ENCODE assay signal across 8 cellular contexts in genomic region chr20:18287915-18288747, GRCh38. TPM values are rescaled to one million over a fixed set of nuclear protein-coding genes. Genes with fewer than 3 reads are reported as not detected.
DNase-seq lines count a peak whose midpoint lies in the region; TF ChIP-seq lines count a peak whose summit lies in the region.

Gene ZNF133, plus strand, starts transcription at chr20:18288527. Its CDS starts 17,160 bp downstream, at chr20:18305687.

- peak; percentile 34 for TF ChIP-seq CTCF in HFFc6 (IDR thresholded peaks at IDR 0.05)

- peaks cover 23% of the 10 kb centered on the region for H3K9me3 Mint-ChIP-seq in HFFc6
- peaks cover 20% of the 10 kb centered on the region for H3K9me3 Mint-ChIP-seq in activated naive CD4-positive, alpha-beta T cell treated with anti-CD3 and anti-CD28 coated beads, Interleukin-2, amount 10 ng/mL, durations not matched to agents 7 days and 5 days

- H3K4me1 Mint-ChIP-seq in HFFc6 (ENCODE audit: low read depth) = peaks cover 28% of the 10 kb centered on the region
- peaks cover 27% of the 10 kb centered on the region for H3K4me1 Mint-ChIP-seq in activated naive CD4-positive, alpha-beta T cell treated with anti-CD3 and anti-CD28 coated beads, Interleukin-2, amount 10 ng/mL, durations not matched to agents 7 days and 5 days

- peak; percentile 84 for DNase-seq in HFFc6
- peak; percentile 95 for DNase-seq in NAMALWA (ENCODE audit: low spot score)
- DNase-seq in SK-MEL-5 (ENCODE audit: low read depth, low spot score) = peak; percentile 93
- peak; percentile 97 for DNase-seq in activated naive CD4-positive, alpha-beta T cell treated with anti-CD3 and anti-CD28 coated beads, Interleukin-2, amount 10 ng/mL, durations not matched to agents 7 days and 5 days
- peak; percentile 93 for DNase-seq in germinal center (ENCODE audit: low spot score)
- DNase-seq in non-pigmented ciliary epithelial cell (ENCODE audit: low read depth) = peak; percentile 57
- peak; percentile 71 to 100 (median 96) for DNase-seq in substantia nigra (lab: John Stamatoyannopoulos, UW)

- CTCF ChIA-PET in activated naive CD4-positive, alpha-beta T cell treated with anti-CD3 and anti-CD28 coated beads, Interleukin-2, amount 10 ng/mL, durations not matched to agents 7 days and 5 days (lab: Charles Lee) = interaction anchor here (1.0 kb wide), 3 partner anchors 12 to 506 kb away, joined by 3 to 4 read pairs (median 3); partner anchors contain the start of genes KAT14 and PET117

- in situ Hi-C loops in SK-MEL-5 (cut with HindIII; ENCODE audit: low pct_unique_long_range_greater_than_20kb, low sequenced_read_pairs) = no loop called here

- H3K36me3 Mint-ChIP-seq in HFFc6 (ENCODE audit: low read depth) = peaks cover 52% of the 10 kb centered on the region
- peaks cover 23% of the 10 kb centered on the region for H3K36me3 Mint-ChIP-seq in activated naive CD4-positive, alpha-beta T cell treated with anti-CD3 and anti-CD28 coated beads, Interleukin-2, amount 10 ng/mL, durations not matched to agents 7 days and 5 days

- peak within 1 kb of the TSS; percentile 99 for H3K27ac Mint-ChIP-seq in HFFc6
- H3K27ac Mint-ChIP-seq in activated naive CD4-positive, alpha-beta T cell treated with anti-CD3 and anti-CD28 coated beads, Interleukin-2, amount 10 ng/mL, durations not matched to agents 7 days and 5 days = peak within 1 kb of the TSS; percentile 97

- H3K4me3 Mint-ChIP-seq in HFFc6 = peak within 1 kb of the TSS; percentile 97
- peak within 1 kb of the TSS; percentile 95 for H3K4me3 Mint-ChIP-seq in activated naive CD4-positive, alpha-beta T cell treated with anti-CD3 and anti-CD28 coated beads, Interleukin-2, amount 10 ng/mL, durations not matched to agents 7 days and 5 days

- peak within 1 kb of the TSS; percentile 90 for H3K4me3 ChIP-seq in GM08714 (ENCODE audit: low read length)

- peak within 1 kb of the TSS; percentile 98 for H3K27ac ChIP-seq in substantia nigra (ENCODE audit: low read depth, low read length, poor library complexity, severe bottlenecking)

- H3K27me3 Mint-ChIP-seq in HFFc6 (ENCODE audit: insufficient read depth) = peaks cover 1% of the 10 kb centered on the region
- peaks cover 19% of the 10 kb centered on the region for H3K27me3 Mint-ChIP-seq in activated naive CD4-positive, alpha-beta T cell treated with anti-CD3 and anti-CD28 coated beads, Interleukin-2, amount 10 ng/mL, durations not matched to agents 7 days and 5 days

RNA-seq across cellular contexts. Expression of gene ZNF133, which starts in this region (rescaled TPM):
- 10 to 100 TPM in 4 of 6 experiments, 1 to 10 TPM in 2; 8.9 to 11.4 (median 10.2) TPM for total RNA-seq in HFFc6 (2021; fragmentation: NEBNext Ultra II Directional; extraction: Animal tissue kit (Norgen Biotek cat#: 25700))
- total RNA-seq in SK-MEL-5 (2014; rRNA removed; shearing (Covaris generic)) = 11.9 and 19.2 TPM in 2 replicates
- 6.8 and 9.5 TPM in 2 replicates for polyA plus RNA-seq in SK-MEL-5 (2015; cell fraction: cytosol; rRNA removed)
- 69.8 TPM in 2 replicates for polyA plus RNA-seq in SK-MEL-5 (2015; cell fraction: nucleus; rRNA removed)

Comparison
In these comparisons a context has a peak if more than half of its experiments do, and no peak if none do; other contexts are left out.
1. Peak in every context shown above with its lines: DNase-seq, H3K4me3 ChIP-seq and H3K27ac ChIP-seq.